16 cellular contexts compared by ENCODE assay signal in the genomic region with DNA sequence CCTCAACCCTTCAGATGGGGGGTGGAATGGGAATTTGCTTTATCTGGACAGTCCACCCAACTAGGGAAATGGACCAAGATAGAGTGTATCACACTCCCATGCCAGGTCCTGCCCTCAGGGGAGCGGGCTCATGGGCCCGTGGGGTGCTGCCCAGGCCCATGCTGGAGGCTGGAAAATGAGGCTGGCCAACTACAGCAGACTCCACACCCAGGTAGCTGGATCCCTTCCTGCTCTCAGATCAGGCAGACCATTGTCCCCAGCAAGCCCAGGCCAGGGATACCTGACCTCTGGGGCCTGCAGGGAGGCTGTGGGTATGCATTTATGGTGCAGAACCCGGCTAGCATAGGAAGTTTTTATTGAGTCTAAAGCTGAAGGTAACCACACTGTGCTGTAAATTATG.
DNase-seq lines count a peak whose midpoint lies in the region; ATAC-seq and TF ChIP-seq lines count a peak whose summit lies in the region.
"Had no signal": no experiment of that assay in that cellular context is flagged by ENCODE, and none has a peak within 500 bp of the region (broad histone marks: within the 10 kb centered on the region; RNA-seq: fewer than 3 reads in every experiment).

No MANE protein-coding gene starts in this region.

- intact Hi-C loops in spleen (cut with DNase I; ENCODE audit: low total_unique reads): no loop called here
- intact Hi-C loops in Right ventricle myocardium inferior (cut with DNase I): no loop called here

- no peak overlapping the region for H3K4ac ChIP-seq in neuronal stem cell (ENCODE audit: low read length)

- H2BK5ac ChIP-seq in neuronal stem cell (ENCODE audit: low read length): no peak overlapping the region

- H3K4me2 ChIP-seq in BLaER1 (0 out of 2 replicates have a peak overlapping the region, but pooled peaks have one; percentile 54), neuronal stem cell (ENCODE audit: insufficient read depth, low read length, poor library complexity, severe bottlenecking) (no peak overlapping the region)
- H3K4me2 ChIP-seq: A549 had no signal

- H3K4me3 ChIP-seq in BLaER1: no peak overlapping the region
- H3K4me3 ChIP-seq in neuronal stem cell (ENCODE audit: low read length in 2 of 2): no peak overlapping the region
- no peak overlapping the region for H3K4me3 ChIP-seq in spleen
- H3K4me3 ChIP-seq: A549 had no signal

- DNase-seq in neuronal stem cell (ENCODE audit: low spot score) (no peak), spleen (peak; percentile 42), COLO668 (lab: John Stamatoyannopoulos, UW; ENCODE audit: unreplicated experiment) (no peak), Right ventricle myocardium inferior (ENCODE audit: missing footprints) (no peak)
- DNase-seq: AML-193; C1 segment of cervical spinal cord; Caco-2; Calu3; CD4-positive, alpha-beta memory T cell; CD4-positive, CD25-positive, alpha-beta regulatory T cell; CD8-positive, alpha-beta memory T cell; DMS79 treated with DMSO at 0.1 percent for 48 hours; GF-D8 had no signal

- no peak overlapping the region for H2BK15ac ChIP-seq in neuronal stem cell (ENCODE audit: low read length)

- no peak overlapping the region for H2BK120ac ChIP-seq in neuronal stem cell (ENCODE audit: low read depth, low read length)

- no peaks in the 10 kb centered on the region for H3K27me3 ChIP-seq in BLaER1
- H3K27me3 ChIP-seq in neuronal stem cell (ENCODE audit: control insufficient read depth in 3 of 3, insufficient read depth in 3 of 3, low read depth in 1 of 3, low read length in 3 of 3): no peaks in the 10 kb centered on the region
- H3K27me3 ChIP-seq in spleen (replicated peaks in 1 of 7): no peaks in the 10 kb centered on the region

- no peak overlapping the region for H2AFZ ChIP-seq in neuronal stem cell (ENCODE audit: low read length)

- H3K79me1 ChIP-seq in neuronal stem cell (ENCODE audit: low read depth, low read length): no peaks in the 10 kb centered on the region

- H3K27ac ChIP-seq in BLaER1: no peak overlapping the region
- H3K27ac ChIP-seq in neuronal stem cell (replicated peaks; ENCODE audit: low read length): no peak overlapping the region
- H3K27ac ChIP-seq in spleen: no peak overlapping the region
- H3K27ac ChIP-seq: 22Rv1, A549 had no signal

- H2AK5ac ChIP-seq in neuronal stem cell (ENCODE audit: low read depth, low read length): no peak overlapping the region

- H3K36me3 ChIP-seq in BLaER1 (peaks cover 56% of the 10 kb centered on the region), neuronal stem cell (replicated peaks in 1 of 2; ENCODE audit: control insufficient read depth in 2 of 2, insufficient read depth in 2 of 2, low read length in 2 of 2) (no peaks in the 10 kb centered on the region), spleen (no peaks in the 10 kb centered on the region)

- WGBS in neuronal stem cell (ENCODE audit: extremely low coverage in 2 of 2, insufficient read length in 2 of 2, insufficient replicate concordance in 1 of 2), 2 donors: no CpG with 5 or more reads among the region's 3 CpGs
- WGBS in spleen, 5 donors: 63 to 100% (median 90%) methylated on average over 1 to 3 of the region's 3 CpGs

- H3K9me3 ChIP-seq in BLaER1 (peaks cover 39% of the 10 kb centered on the region), neuronal stem cell (replicated peaks in 1 of 2; ENCODE audit: control insufficient read depth in 2 of 2, insufficient read depth in 1 of 2, low read depth in 1 of 2, low read length in 2 of 2) (peaks cover 0 to 10% of the 10 kb centered on the region in 2 donors), spleen (peaks cover 0 to 41% (median 21%) of the 10 kb centered on the region in 8 donors)
- H3K9me3 ChIP-seq: A549 had no signal

- TF ChIP-seq CTCF in spleen (IDR thresholded peaks at IDR 0.05 in 8 of 11, conservative IDR thresholded peaks at IDR 0.05 in 3 of 11): no peak

- no peak for ATAC-seq in Right ventricle myocardium inferior
- ATAC-seq: A549 had no signal

- H3K4me1 ChIP-seq in BLaER1 (peaks cover 59% of the 10 kb centered on the region), neuronal stem cell (ENCODE audit: control insufficient read depth in 2 of 2, insufficient read depth in 1 of 2, low read depth in 1 of 2, low read length in 2 of 2) (peaks cover 0 to 3% of the 10 kb centered on the region in 2 donors), spleen (no peaks in the 10 kb centered on the region)
- H3K4me1 ChIP-seq: A549, Caco-2 had no signal

- H3K23ac ChIP-seq in neuronal stem cell (ENCODE audit: low read depth, low read length, poor library complexity): peak overlapping the region; percentile 37

- peaks cover 8% of the 10 kb centered on the region; the same call in 1 of the 2 replicates for H4K20me1 ChIP-seq in BLaER1

- H4K91ac ChIP-seq in neuronal stem cell (ENCODE audit: low read depth, low read length, poor library complexity): no peak overlapping the region

- H2BK12ac ChIP-seq in neuronal stem cell (ENCODE audit: low read length): no peak overlapping the region

- no peak for TF ChIP-seq POLR2A in spleen (IDR thresholded peaks at IDR 0.05)

- H3K9ac ChIP-seq in BLaER1: no peak overlapping the region
- H3K9ac ChIP-seq in neuronal stem cell (ENCODE audit: low read depth, low read length, poor library complexity): no peak overlapping the region

- H3K18ac ChIP-seq in neuronal stem cell (ENCODE audit: low read length): peak overlapping the region; percentile 19

- no peak overlapping the region for H4K8ac ChIP-seq in neuronal stem cell (ENCODE audit: low read depth, low read length)

- H3K14ac ChIP-seq in neuronal stem cell (ENCODE audit: low read length): no peak overlapping the region
